ENCODE assay signal across 8 cellular contexts in genomic region chr2:70070557-70071268, GRCh38. TPM values are rescaled to one million over a fixed set of nuclear protein-coding genes. Genes with fewer than 3 reads are reported as not detected.
A peak's percentile ranks its signal among the peaks of the same experiment; 100 is the strongest.
DNase-seq lines count a peak whose midpoint lies in the region; ATAC-seq, FAIRE-seq and TF ChIP-seq lines count a peak whose summit lies in the region.

No MANE protein-coding gene starts in this region.

- H3K9me3 ChIP-seq in sigmoid colon: no peaks in the 10 kb centered on the region

- peak; percentile 54 for DNase-seq in NCI-H2029 treated with DMSO at 0.1 percent for 48 hours (lab: John Stamatoyannopoulos, UW)
- peak; percentile 66 for DNase-seq in T-helper 2 cell treated with Interferon-gamma antibody and Interleukin-4, amounts not matched to agents 5 μg/mL and 100 μg/mL, for 36 hours (ENCODE audit: low spot score)
- peak; percentile 85 for DNase-seq in MCF 10A (ENCODE audit: unreplicated experiment)
- peak in 41 of 51 donors; percentile 19 to 88 (median 62) for DNase-seq in hypothalamus (lab: John Stamatoyannopoulos, UW)
- peak; percentile 89 for DNase-seq in sigmoid colon

- peak; percentile 50 for TF ChIP-seq CTCF in MCF 10A (IDR thresholded peaks at IDR 0.05; ENCODE audit: unreplicated experiment)
- peak; percentile 64 to 94 (median 80) for TF ChIP-seq CTCF in sigmoid colon (IDR thresholded peaks at IDR 0.05)

- TF ChIP-seq EP300 in sigmoid colon (IDR thresholded peaks at IDR 0.05): no peak

- BruUV-seq in MCF 10A (replicated peaks; lab: Mats Ljungman, UMichigan): no TSS peak

- WGBS in sigmoid colon, 2 donors: 59 to 66% methylated on average over 13 of the region's 13 CpGs

- H3K36me3 Mint-ChIP-seq in T-helper 2 cell treated with Interferon-gamma antibody and Interleukin-4, amounts not matched to agents 5 μg/mL and 100 μg/mL, for 36 hours (ENCODE audit: low read depth): peaks cover 37% of the 10 kb centered on the region
- peaks cover 76% of the 10 kb centered on the region for H3K36me3 Mint-ChIP-seq in MCF 10A (ENCODE audit: insufficient read depth, unreplicated experiment)

- no peaks in the 10 kb centered on the region for H3K27me3 Mint-ChIP-seq in T-helper 2 cell treated with Interferon-gamma antibody and Interleukin-4, amounts not matched to agents 5 μg/mL and 100 μg/mL, for 36 hours (ENCODE audit: low read depth)
- H3K27me3 Mint-ChIP-seq in MCF 10A (ENCODE audit: insufficient read depth, unreplicated experiment): no peaks in the 10 kb centered on the region

- peak overlapping the region; percentile 77 to 79 (median 78) for H3K27ac ChIP-seq in sigmoid colon

- H3K4me3 Mint-ChIP-seq in T-helper 2 cell treated with Interferon-gamma antibody and Interleukin-4, amounts not matched to agents 5 μg/mL and 100 μg/mL, for 36 hours: peak overlapping the region; percentile 63
- no peak overlapping the region for H3K4me3 Mint-ChIP-seq in MCF 10A (ENCODE audit: unreplicated experiment)

- H3K9me3 Mint-ChIP-seq in T-helper 2 cell treated with Interferon-gamma antibody and Interleukin-4, amounts not matched to agents 5 μg/mL and 100 μg/mL, for 36 hours: no peaks in the 10 kb centered on the region
- no peaks in the 10 kb centered on the region for H3K9me3 Mint-ChIP-seq in MCF 10A (ENCODE audit: unreplicated experiment)

- H3K36me3 ChIP-seq in sigmoid colon: peaks cover 0 to 51% (median 4%) of the 10 kb centered on the region in 4 donors

- H3K27me3 ChIP-seq in sigmoid colon: no peaks in the 10 kb centered on the region

- peaks cover 39% of the 10 kb centered on the region for H3K4me1 Mint-ChIP-seq in T-helper 2 cell treated with Interferon-gamma antibody and Interleukin-4, amounts not matched to agents 5 μg/mL and 100 μg/mL, for 36 hours (ENCODE audit: low read depth)
- H3K4me1 Mint-ChIP-seq in MCF 10A (ENCODE audit: insufficient read depth, unreplicated experiment): peaks cover 8% of the 10 kb centered on the region

- POLR2A ChIA-PET in MCF 10A (lab: Yijun Ruan, JAX): interaction anchor here (0.6 to 7.3 kb wide), 9 partner anchors 9 to 223 kb away, joined by 3 to 191 read pairs (median 4); partner anchors contain the start of genes MXD1, PCBP1, SNRNP27 and SNRPG

- CTCF ChIA-PET in MCF 10A (lab: Yijun Ruan, JAX): interaction anchor here (0.5 to 6.4 kb wide), 23 partner anchors 8 to 346 kb away, joined by 3 to 106 read pairs (median 3); partner anchors contain the start of gene MXD1

- FAIRE-seq in A204.1 (lab: Jason Lieb, UNC): peak; percentile 87

- no peak for TF ChIP-seq POLR2A in sigmoid colon (IDR thresholded peaks at IDR 0.05)

- intact Hi-C loops in MCF 10A (cut with micrococcal nuclease): loop anchor here (1.0 to 5.0 kb wide), 2 partner anchors 72 to 156 kb away; no protein-coding TSS in a partner anchor
- intact Hi-C loops in sigmoid colon (cut with DNase I): loop anchor here (1.0 to 5.0 kb wide), 2 partner anchors 72 to 153 kb away; partner anchors contain the start of gene MXD1

- H3K27ac Mint-ChIP-seq in T-helper 2 cell treated with Interferon-gamma antibody and Interleukin-4, amounts not matched to agents 5 μg/mL and 100 μg/mL, for 36 hours: peak overlapping the region; percentile 91
- peak overlapping the region; percentile 7 for H3K27ac Mint-ChIP-seq in MCF 10A (ENCODE audit: low read depth, unreplicated experiment)

- no peak overlapping the region for H3K4me3 ChIP-seq in sigmoid colon

- peak; percentile 70 for ATAC-seq in GM18502 (IDR thresholded peaks at IDR 0.05; ENCODE audit: poor library complexity, unreplicated experiment)
- ATAC-seq in HG03045 (IDR thresholded peaks at IDR 0.05; ENCODE audit: unreplicated experiment): peak; percentile 62

- peaks cover 0 to 22% (median 18%) of the 10 kb centered on the region in 4 donors for H3K4me1 ChIP-seq in sigmoid colon

RNA-seq across cellular contexts. Expression of gene PCBP1, which starts 16.6 kb away (rescaled TPM):
- total RNA-seq in MCF 10A (2022): 259 and 277 TPM in 2 replicates
- 100 to 1,000 TPM; 178 to 186 (median 182) TPM for total RNA-seq in sigmoid colon
- 100 to 1,000 TPM; 269 to 311 (median 286) TPM for polyA plus RNA-seq in sigmoid colon
